In the genomic region with DNA sequence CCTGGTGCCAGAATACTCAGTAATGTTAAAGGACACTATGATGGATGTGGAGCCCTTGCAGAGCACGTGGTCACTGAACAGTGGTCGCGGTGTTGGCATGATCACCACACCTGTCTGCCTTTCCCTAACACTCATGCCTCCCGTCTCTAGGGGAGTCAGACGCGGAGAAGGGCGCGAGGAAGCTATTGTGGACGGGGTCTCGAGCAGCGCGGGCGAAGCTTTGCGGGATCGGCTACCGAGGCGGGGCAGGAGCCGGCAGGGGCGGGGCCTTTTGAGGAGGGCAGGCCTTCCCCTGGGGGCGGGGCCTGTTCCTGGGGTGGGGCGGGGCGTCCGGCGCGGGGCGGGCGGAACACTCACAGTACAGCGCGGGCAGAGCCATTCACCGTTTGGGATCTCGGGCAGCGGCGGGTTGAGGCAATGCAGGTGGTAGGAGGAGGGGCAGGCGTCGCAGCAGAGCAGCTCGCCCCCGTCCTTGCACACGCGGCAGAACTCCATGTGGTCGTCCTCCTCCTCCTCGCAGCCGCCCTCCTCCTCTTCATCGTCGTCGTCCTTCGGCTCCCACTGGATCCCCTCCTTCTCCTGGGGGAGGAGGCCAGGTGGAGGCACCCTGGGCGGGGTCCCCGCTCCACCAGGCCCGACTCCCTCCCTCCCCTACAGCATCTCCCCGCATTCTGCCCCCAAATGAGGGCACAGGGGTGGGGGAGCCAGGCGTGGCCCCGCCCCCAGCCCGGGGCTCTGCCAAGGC, we compare ENCODE assay signal across 1 cellular context.
TF ChIP-seq lines count a peak whose summit lies in the region.

No MANE protein-coding gene starts in this region.

TF ChIP-seq in GM12878, 131 proteins besides CTCF, POLR2A, EP300 and RAD21 (continued from another document):
- TF ChIP-seq, protein P1, sequence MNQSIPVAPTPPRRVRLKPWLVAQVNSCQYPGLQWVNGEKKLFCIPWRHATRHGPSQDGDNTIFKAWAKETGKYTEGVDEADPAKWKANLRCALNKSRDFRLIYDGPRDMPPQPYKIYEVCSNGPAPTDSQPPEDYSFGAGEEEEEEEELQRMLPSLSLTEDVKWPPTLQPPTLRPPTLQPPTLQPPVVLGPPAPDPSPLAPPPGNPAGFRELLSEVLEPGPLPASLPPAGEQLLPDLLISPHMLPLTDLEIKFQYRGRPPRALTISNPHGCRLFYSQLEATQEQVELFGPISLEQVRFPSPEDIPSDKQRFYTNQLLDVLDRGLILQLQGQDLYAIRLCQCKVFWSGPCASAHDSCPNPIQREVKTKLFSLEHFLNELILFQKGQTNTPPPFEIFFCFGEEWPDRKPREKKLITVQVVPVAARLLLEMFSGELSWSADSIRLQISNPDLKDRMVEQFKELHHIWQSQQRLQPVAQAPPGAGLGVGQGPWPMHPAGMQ (IDR thresholded peaks at IDR 0.05; ENCODE audit: borderline replicate concordance): no peak
- no peak for TF ChIP-seq BHLHE40 (IDR thresholded peaks at IDR 0.05; ENCODE audit: borderline replicate concordance in 1 of 2, low read depth in 2 of 2, low read length in 1 of 2)
- no peak for TF ChIP-seq ZZZ3 (IDR thresholded peaks at IDR 0.05; ENCODE audit: control insufficient read depth, insufficient read length, low read depth)
- no peak for TF ChIP-seq PML (IDR thresholded peaks at IDR 0.05; ENCODE audit: low read length)
- TF ChIP-seq, protein P2, sequence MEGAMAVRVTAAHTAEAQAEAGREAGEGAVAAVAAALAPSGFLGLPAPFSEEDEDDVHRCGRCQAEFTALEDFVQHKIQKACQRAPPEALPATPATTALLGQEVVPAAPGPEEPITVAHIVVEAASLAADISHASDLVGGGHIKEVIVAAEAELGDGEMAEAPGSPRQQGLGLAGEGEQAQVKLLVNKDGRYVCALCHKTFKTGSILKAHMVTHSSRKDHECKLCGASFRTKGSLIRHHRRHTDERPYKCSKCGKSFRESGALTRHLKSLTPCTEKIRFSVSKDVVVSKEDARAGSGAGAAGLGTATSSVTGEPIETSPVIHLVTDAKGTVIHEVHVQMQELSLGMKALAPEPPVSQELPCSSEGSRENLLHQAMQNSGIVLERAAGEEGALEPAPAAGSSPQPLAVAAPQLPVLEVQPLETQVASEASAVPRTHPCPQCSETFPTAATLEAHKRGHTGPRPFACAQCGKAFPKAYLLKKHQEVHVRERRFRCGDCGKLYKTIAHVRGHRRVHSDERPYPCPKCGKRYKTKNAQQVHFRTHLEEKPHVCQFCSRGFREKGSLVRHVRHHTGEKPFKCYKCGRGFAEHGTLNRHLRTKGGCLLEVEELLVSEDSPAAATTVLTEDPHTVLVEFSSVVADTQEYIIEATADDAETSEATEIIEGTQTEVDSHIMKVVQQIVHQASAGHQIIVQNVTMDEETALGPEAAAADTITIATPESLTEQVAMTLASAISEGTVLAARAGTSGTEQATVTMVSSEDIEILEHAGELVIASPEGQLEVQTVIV (IDR thresholded peaks at IDR 0.05; ENCODE audit: borderline replicate concordance, partially characterized antibody): no peak
- TF ChIP-seq NR2C1 (IDR thresholded peaks at IDR 0.05): no peak
- TF ChIP-seq, protein P3, sequence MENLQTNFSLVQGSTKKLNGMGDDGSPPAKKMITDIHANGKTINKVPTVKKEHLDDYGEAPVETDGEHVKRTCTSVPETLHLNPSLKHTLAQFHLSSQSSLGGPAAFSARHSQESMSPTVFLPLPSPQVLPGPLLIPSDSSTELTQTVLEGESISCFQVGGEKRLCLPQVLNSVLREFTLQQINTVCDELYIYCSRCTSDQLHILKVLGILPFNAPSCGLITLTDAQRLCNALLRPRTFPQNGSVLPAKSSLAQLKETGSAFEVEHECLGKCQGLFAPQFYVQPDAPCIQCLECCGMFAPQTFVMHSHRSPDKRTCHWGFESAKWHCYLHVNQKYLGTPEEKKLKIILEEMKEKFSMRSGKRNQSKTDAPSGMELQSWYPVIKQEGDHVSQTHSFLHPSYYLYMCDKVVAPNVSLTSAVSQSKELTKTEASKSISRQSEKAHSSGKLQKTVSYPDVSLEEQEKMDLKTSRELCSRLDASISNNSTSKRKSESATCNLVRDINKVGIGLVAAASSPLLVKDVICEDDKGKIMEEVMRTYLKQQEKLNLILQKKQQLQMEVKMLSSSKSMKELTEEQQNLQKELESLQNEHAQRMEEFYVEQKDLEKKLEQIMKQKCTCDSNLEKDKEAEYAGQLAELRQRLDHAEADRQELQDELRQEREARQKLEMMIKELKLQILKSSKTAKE (IDR thresholded peaks at IDR 0.05; ENCODE audit: low read depth, poor library complexity, severe bottlenecking): no peak
- TF ChIP-seq, protein P4, sequence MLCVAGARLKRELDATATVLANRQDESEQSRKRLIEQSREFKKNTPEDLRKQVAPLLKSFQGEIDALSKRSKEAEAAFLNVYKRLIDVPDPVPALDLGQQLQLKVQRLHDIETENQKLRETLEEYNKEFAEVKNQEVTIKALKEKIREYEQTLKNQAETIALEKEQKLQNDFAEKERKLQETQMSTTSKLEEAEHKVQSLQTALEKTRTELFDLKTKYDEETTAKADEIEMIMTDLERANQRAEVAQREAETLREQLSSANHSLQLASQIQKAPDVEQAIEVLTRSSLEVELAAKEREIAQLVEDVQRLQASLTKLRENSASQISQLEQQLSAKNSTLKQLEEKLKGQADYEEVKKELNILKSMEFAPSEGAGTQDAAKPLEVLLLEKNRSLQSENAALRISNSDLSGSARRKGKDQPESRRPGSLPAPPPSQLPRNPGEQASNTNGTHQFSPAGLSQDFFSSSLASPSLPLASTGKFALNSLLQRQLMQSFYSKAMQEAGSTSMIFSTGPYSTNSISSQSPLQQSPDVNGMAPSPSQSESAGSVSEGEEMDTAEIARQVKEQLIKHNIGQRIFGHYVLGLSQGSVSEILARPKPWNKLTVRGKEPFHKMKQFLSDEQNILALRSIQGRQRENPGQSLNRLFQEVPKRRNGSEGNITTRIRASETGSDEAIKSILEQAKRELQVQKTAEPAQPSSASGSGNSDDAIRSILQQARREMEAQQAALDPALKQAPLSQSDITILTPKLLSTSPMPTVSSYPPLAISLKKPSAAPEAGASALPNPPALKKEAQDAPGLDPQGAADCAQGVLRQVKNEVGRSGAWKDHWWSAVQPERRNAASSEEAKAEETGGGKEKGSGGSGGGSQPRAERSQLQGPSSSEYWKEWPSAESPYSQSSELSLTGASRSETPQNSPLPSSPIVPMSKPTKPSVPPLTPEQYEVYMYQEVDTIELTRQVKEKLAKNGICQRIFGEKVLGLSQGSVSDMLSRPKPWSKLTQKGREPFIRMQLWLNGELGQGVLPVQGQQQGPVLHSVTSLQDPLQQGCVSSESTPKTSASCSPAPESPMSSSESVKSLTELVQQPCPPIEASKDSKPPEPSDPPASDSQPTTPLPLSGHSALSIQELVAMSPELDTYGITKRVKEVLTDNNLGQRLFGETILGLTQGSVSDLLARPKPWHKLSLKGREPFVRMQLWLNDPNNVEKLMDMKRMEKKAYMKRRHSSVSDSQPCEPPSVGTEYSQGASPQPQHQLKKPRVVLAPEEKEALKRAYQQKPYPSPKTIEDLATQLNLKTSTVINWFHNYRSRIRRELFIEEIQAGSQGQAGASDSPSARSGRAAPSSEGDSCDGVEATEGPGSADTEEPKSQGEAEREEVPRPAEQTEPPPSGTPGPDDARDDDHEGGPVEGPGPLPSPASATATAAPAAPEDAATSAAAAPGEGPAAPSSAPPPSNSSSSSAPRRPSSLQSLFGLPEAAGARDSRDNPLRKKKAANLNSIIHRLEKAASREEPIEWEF (IDR thresholded peaks at IDR 0.05; ENCODE audit: insufficient replicate concordance, low read depth, low read length): no peak
- no peak for TF ChIP-seq KAT2A (conservative IDR thresholded peaks at IDR 0.05; ENCODE audit: control insufficient read depth, low read depth, low read length)
- no peak for TF ChIP-seq MYB (IDR thresholded peaks at IDR 0.05; ENCODE audit: borderline replicate concordance, low read depth, low read length)
- TF ChIP-seq, protein P5, sequence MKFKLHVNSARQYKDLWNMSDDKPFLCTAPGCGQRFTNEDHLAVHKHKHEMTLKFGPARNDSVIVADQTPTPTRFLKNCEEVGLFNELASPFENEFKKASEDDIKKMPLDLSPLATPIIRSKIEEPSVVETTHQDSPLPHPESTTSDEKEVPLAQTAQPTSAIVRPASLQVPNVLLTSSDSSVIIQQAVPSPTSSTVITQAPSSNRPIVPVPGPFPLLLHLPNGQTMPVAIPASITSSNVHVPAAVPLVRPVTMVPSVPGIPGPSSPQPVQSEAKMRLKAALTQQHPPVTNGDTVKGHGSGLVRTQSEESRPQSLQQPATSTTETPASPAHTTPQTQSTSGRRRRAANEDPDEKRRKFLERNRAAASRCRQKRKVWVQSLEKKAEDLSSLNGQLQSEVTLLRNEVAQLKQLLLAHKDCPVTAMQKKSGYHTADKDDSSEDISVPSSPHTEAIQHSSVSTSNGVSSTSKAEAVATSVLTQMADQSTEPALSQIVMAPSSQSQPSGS (IDR thresholded peaks at IDR 0.05; ENCODE audit: low read length): no peak
- no peak for TF ChIP-seq POLR2AphosphoS5 (IDR thresholded peaks at IDR 0.05; ENCODE audit: low read length)
TF ChIP-seq in GM12878: peak in this region for 0.
